ENCODE assay signal across 2 cellular contexts in the genomic region with DNA sequence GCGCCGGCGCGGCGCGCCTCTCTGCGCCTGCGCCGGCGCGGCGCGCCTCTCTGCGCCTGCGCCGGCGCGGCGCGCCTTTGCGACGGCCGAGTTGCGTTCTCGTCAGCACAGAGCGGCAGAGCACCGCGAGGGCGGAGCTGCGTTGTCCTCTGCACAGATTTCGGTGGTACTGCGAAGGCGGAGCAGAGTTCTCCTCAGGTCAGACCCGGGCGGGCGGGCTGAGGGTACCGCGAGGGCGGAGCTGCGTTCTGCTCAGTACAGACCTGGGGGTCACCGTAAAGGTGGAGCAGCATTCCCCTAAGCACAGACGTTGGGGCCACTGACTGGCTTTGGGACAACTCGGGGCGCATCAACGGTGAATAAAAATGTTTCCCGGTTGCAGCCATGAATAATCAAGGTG. TPM values are rescaled to one million over a fixed set of nuclear protein-coding genes. Genes with fewer than 3 reads are reported as not detected.
"Had no signal": no experiment of that assay in that cellular context is flagged by ENCODE, and none has a peak within 500 bp of the region (broad histone marks: within the 10 kb centered on the region; RNA-seq: fewer than 3 reads in every experiment).

No MANE protein-coding gene starts in this region.

RNA-seq across cellular contexts. Expression of a gene that starts 31.8 kb away (rescaled TPM):
- total RNA-seq: GM23248, H4 had no signal
- polyA plus RNA-seq: GM23248 had no signal
